In the genomic region with DNA sequence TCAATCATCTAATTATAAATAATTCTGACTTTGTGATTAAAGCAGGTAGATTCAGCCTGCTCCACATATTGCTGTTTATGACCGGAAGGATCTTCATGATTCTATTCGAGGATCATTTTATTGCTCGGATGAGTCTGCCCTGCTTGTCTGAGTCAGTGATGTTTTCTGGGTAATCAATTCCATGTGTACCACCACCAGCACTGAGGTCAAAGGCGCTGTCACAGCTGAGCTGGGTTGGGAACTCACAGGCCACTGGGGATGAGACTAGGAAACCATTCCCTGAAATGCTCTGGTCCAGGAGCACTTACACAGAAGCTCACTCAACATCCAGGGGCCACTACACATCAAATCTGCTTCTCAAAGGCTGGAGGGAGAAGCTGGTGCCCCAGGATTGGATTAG, we compare ENCODE assay signal across 20 cellular contexts. TPM values are rescaled to one million over a fixed set of nuclear protein-coding genes. Genes with fewer than 3 reads are reported as not detected.
A peak's percentile ranks its signal among the peaks of the same experiment; 100 is the strongest.
DNase-seq lines count a peak whose midpoint lies in the region; ATAC-seq and TF ChIP-seq lines count a peak whose summit lies in the region.
"Had no signal": no experiment of that assay in that cellular context is flagged by ENCODE, and none has a peak within 500 bp of the region (broad histone marks: within the 10 kb centered on the region; RNA-seq: fewer than 3 reads in every experiment).

No MANE protein-coding gene starts in this region.

- POLR2A ChIA-PET in HEK293T (lab: Yijun Ruan, JAX): interaction anchor here (8.7 kb wide), 1 partner anchor 15 kb away, joined by 51 read pairs; no protein-coding TSS in a partner anchor

- no peak overlapping the region for H3K4me2 ChIP-seq in GM23248 (ENCODE audit: unreplicated experiment)

- H2AFZ ChIP-seq in GM23248: no peak overlapping the region

- H3K9me2 ChIP-seq in GM23248 (ENCODE audit: insufficient read depth): no peaks in the 10 kb centered on the region

- H3K4me1 ChIP-seq in GM23248 (ENCODE audit: insufficient read depth) (peaks cover 23% of the 10 kb centered on the region), endodermal cell (ENCODE audit: control insufficient read depth, insufficient read depth, low read length) (peaks cover 8% of the 10 kb centered on the region)

- H3K9me3 Mint-ChIP-seq in endodermal cell: no peaks in the 10 kb centered on the region
- H3K9me3 Mint-ChIP-seq in nephron: no peaks in the 10 kb centered on the region
- no peaks in the 10 kb centered on the region for H3K9me3 Mint-ChIP-seq in activated naive CD4-positive, alpha-beta T cell treated with anti-CD3 and anti-CD28 coated beads for 36 hours
- H3K9me3 Mint-ChIP-seq: CD4-positive, alpha-beta T cell had no signal

- TF ChIP-seq CTCF in endodermal cell (conservative IDR thresholded peaks at IDR 0.05): no peak
- TF ChIP-seq CTCF in nephron (IDR thresholded peaks at IDR 0.05; ENCODE audit: unreplicated experiment in 3 of 3): no peak

- DNase-seq in AG20443 (ENCODE audit: low spot score) (peak; percentile 80), GM23248 (peak; percentile 83), endodermal cell (peak; percentile 35), SKM-1 (lab: John Stamatoyannopoulos, UW; ENCODE audit: unreplicated experiment) (no peak), HEK293T (ENCODE audit: extremely low spot score) (no peak)
- DNase-seq in activated naive CD4-positive, alpha-beta T cell treated with anti-CD3 and anti-CD28 coated beads for 36 hours: no peak
- DNase-seq: BE2C; CD4-positive, alpha-beta T cell; H7; NCI-H146; NCI-H2081; NCI-H510A treated with DMSO at 0.1 percent for 48 hours; NCI-H82; PC-3; SW 1271 had no signal

- no peak overlapping the region for H3K9ac ChIP-seq in GM23248
- no peak overlapping the region for H3K9ac ChIP-seq in endodermal cell (ENCODE audit: extremely low read depth, low read length, poor library complexity, severe bottlenecking)

- in situ Hi-C loops in GM23248 (cut with MboI): no loop called here

- H3K36me3 Mint-ChIP-seq in endodermal cell (ENCODE audit: low read depth) (no peaks in the 10 kb centered on the region), nephron (ENCODE audit: low read depth) (peaks cover 7% of the 10 kb centered on the region)
- H3K36me3 Mint-ChIP-seq in activated naive CD4-positive, alpha-beta T cell treated with anti-CD3 and anti-CD28 coated beads for 36 hours (ENCODE audit: low read depth): no peaks in the 10 kb centered on the region

- peaks cover 3% of the 10 kb centered on the region; the same call in 1 of the 2 replicates for H3K36me3 ChIP-seq in GM23248 (ENCODE audit: low read depth)
- no peaks in the 10 kb centered on the region for H3K36me3 ChIP-seq in endodermal cell (ENCODE audit: control insufficient read depth, insufficient read depth, low read length)
- H3K36me3 ChIP-seq: BE2C had no signal

- H3K4me1 Mint-ChIP-seq in endodermal cell: peaks cover 17% of the 10 kb centered on the region
- H3K4me1 Mint-ChIP-seq in nephron: peaks cover 56% of the 10 kb centered on the region
- no peaks in the 10 kb centered on the region for H3K4me1 Mint-ChIP-seq in activated naive CD4-positive, alpha-beta T cell treated with anti-CD3 and anti-CD28 coated beads for 36 hours (ENCODE audit: low read depth)

- H3K9me3 ChIP-seq in GM23248 (ENCODE audit: low read depth) (no peaks in the 10 kb centered on the region), endodermal cell (ENCODE audit: control insufficient read depth, low read length) (no peaks in the 10 kb centered on the region)
- H3K9me3 ChIP-seq: BE2C had no signal

- no peaks in the 10 kb centered on the region for H3K79me2 ChIP-seq in GM23248 (ENCODE audit: insufficient read depth)

- no peak overlapping the region for H3K4me3 ChIP-seq in GM23248
- no peak overlapping the region for H3K4me3 ChIP-seq in endodermal cell (ENCODE audit: low read length)
- H3K4me3 ChIP-seq: GM12878, K562 had no signal

- H3F3A ChIP-seq in GM23248 (ENCODE audit: insufficient read depth): no peaks in the 10 kb centered on the region

- H3K27me3 Mint-ChIP-seq in endodermal cell (ENCODE audit: insufficient read depth): no peaks in the 10 kb centered on the region
- H3K27me3 Mint-ChIP-seq in nephron (ENCODE audit: low read depth): no peaks in the 10 kb centered on the region
- H3K27me3 Mint-ChIP-seq in activated naive CD4-positive, alpha-beta T cell treated with anti-CD3 and anti-CD28 coated beads for 36 hours (ENCODE audit: low read depth): no peaks in the 10 kb centered on the region
- H3K27me3 Mint-ChIP-seq: CD4-positive, alpha-beta T cell had no signal

- WGBS in GM23248 (ENCODE audit: low coverage in 1 of 2, low lambda C conversion rate in 2 of 2, missing lambda C conversion rate in 2 of 2), 2 experiments: 3 to 5% methylated on average over 4 of the region's 4 CpGs
- WGBS in endodermal cell (ENCODE audit: insufficient coverage in 1 of 2, insufficient read length in 1 of 2), 2 experiments: 90 to 97% methylated on average over 4 of the region's 4 CpGs

- CTCF ChIA-PET in activated naive CD4-positive, alpha-beta T cell treated with anti-CD3 and anti-CD28 coated beads for 36 hours (lab: Charles Lee): interaction anchor here (0.6 kb wide), 1 partner anchor 121 kb away, joined by 3 read pairs; no protein-coding TSS in a partner anchor
- CTCF ChIA-PET in HEK293T (lab: Yijun Ruan, JAX): no interaction called here

- H3K27me3 ChIP-seq in GM23248 (replicated peaks; ENCODE audit: insufficient read depth): no peaks in the 10 kb centered on the region
- no peaks in the 10 kb centered on the region for H3K27me3 ChIP-seq in endodermal cell (ENCODE audit: control insufficient read depth, insufficient read depth, low read length, poor library complexity, severe bottlenecking)
- H3K27me3 ChIP-seq: BE2C had no signal

- intact Hi-C loops in activated naive CD4-positive, alpha-beta T cell treated with anti-CD3 and anti-CD28 coated beads for 36 hours (cut with micrococcal nuclease): no loop called here

- H3K4me3 Mint-ChIP-seq in endodermal cell (no peak overlapping the region), nephron (no peak overlapping the region)
- H3K4me3 Mint-ChIP-seq in activated naive CD4-positive, alpha-beta T cell treated with anti-CD3 and anti-CD28 coated beads for 36 hours: no peak overlapping the region
- H3K4me3 Mint-ChIP-seq: CD4-positive, alpha-beta T cell had no signal

- no peak for ATAC-seq in HG02759 (IDR thresholded peaks at IDR 0.05; ENCODE audit: unreplicated experiment)
- ATAC-seq: GM12878, K562, PC-3 had no signal

- H3K27ac ChIP-seq in GM23248: peak overlapping the region; percentile 24; the same call in 1 of the 2 replicates
- H3K27ac ChIP-seq in endodermal cell (ENCODE audit: low read depth, low read length): no peak overlapping the region
- H3K27ac ChIP-seq: RWPE1 had no signal

- H3K27ac Mint-ChIP-seq in endodermal cell (no peak overlapping the region), nephron (peak overlapping the region in 2 of 3 experiments; percentile 62 to 99)
- no peak overlapping the region for H3K27ac Mint-ChIP-seq in activated naive CD4-positive, alpha-beta T cell treated with anti-CD3 and anti-CD28 coated beads for 36 hours
- H3K27ac Mint-ChIP-seq: CD4-positive, alpha-beta T cell had no signal

- H4K20me1 ChIP-seq in GM23248 (ENCODE audit: insufficient read depth): no peaks in the 10 kb centered on the region

TF ChIP-seq in HEK293T, 16 proteins besides CTCF, POLR2A, EP300 and RAD21:
- no peak for TF ChIP-seq BHLHE40 (IDR thresholded peaks at IDR 0.05; ENCODE audit: borderline replicate concordance)
- TF ChIP-seq CTBP1 (IDR thresholded peaks at IDR 0.05; ENCODE audit: borderline replicate concordance): no peak
- no peak for TF ChIP-seq FOXA1 (IDR thresholded peaks at IDR 0.05)
- TF ChIP-seq ZNF384 (IDR thresholded peaks at IDR 0.05): no peak
- TF ChIP-seq ELF4 (IDR thresholded peaks at IDR 0.05): no peak
- TF ChIP-seq FOXK2 (IDR thresholded peaks at IDR 0.05): no peak
- TF ChIP-seq L3MBTL2 (conservative IDR thresholded peaks at IDR 0.05): no peak
- TF ChIP-seq, protein P1, sequence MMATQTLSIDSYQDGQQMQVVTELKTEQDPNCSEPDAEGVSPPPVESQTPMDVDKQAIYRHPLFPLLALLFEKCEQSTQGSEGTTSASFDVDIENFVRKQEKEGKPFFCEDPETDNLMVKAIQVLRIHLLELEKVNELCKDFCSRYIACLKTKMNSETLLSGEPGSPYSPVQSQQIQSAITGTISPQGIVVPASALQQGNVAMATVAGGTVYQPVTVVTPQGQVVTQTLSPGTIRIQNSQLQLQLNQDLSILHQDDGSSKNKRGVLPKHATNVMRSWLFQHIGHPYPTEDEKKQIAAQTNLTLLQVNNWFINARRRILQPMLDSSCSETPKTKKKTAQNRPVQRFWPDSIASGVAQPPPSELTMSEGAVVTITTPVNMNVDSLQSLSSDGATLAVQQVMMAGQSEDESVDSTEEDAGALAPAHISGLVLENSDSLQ (IDR thresholded peaks at IDR 0.05): no peak
- TF ChIP-seq LEF1 (IDR thresholded peaks at IDR 0.05; ENCODE audit: borderline replicate concordance): no peak
- no peak for TF ChIP-seq TARDBP (IDR thresholded peaks at IDR 0.05)
TF ChIP-seq in HEK293T: peak in this region for 0.

RNA-seq across cellular contexts. Expression of gene ERN1, which starts 30.4 kb away (rescaled TPM):
- total RNA-seq in GM23248 (2014; rRNA removed; shearing (Covaris generic)): 5.7 and 5.8 TPM in 2 replicates
- 9.9 and 13.7 TPM in 2 replicates for polyA plus RNA-seq in GM23248 (2016; fragmentation: Nextera tagmentation; extraction: Ambion mirVana)
- 10 to 100 TPM in 1 of 2 donors, 1 to 10 TPM in 1; 9.0 to 13.7 TPM for total RNA-seq in endodermal cell
- 3.0 TPM for polyA plus RNA-seq in endodermal cell (2013, experiment 1 of 2)
- polyA plus RNA-seq in endodermal cell (2013, experiment 2 of 2): 3.6 TPM
- total RNA-seq in activated naive CD4-positive, alpha-beta T cell treated with anti-CD3 and anti-CD28 coated beads for 36 hours: 10 to 100 TPM; 21.9 to 22.0 TPM

Comparison
In these comparisons a context has a peak if more than half of its experiments do, and no peak if none do; other contexts are left out.
1. DNase-seq: peak in AG20443 (single experiment), GM23248 (single experiment) and endodermal cell (single experiment); none in SKM-1 (single experiment), activated naive CD4-positive, alpha-beta T cell treated with anti-CD3 and anti-CD28 coated beads for 36 hours (single experiment) and HEK293T (single experiment).
2. H3K27ac Mint-ChIP-seq: peak in nephron (2 of 3); none in endodermal cell (single experiment) and activated naive CD4-positive, alpha-beta T cell treated with anti-CD3 and anti-CD28 coated beads for 36 hours (single experiment).